8 cellular contexts compared by ENCODE assay signal in genomic region chr1:38026592-38027200, GRCh38. TPM values are rescaled to one million over a fixed set of nuclear protein-coding genes. Genes with fewer than 3 reads are reported as not detected.
A peak's percentile ranks its signal among the peaks of the same experiment; 100 is the strongest.
DNase-seq lines count a peak whose midpoint lies in the region; ATAC-seq, FAIRE-seq and TF ChIP-seq lines count a peak whose summit lies in the region.

No MANE protein-coding gene starts in this region.

- H4K20me1 ChIP-seq in GM23248 (ENCODE audit: insufficient read depth) (no peaks in the 10 kb centered on the region), OCI-LY3 (ENCODE audit: insufficient read depth, low read length) (no peaks in the 10 kb centered on the region)

- CTCF ChIA-PET in CD4-positive, alpha-beta memory T cell (lab: Charles Lee; ENCODE audit: partially characterized antibody), result interaction anchor here (0.6 to 4.0 kb wide), 9 partner anchors 9 to 1883 kb away, joined by 3 to 12 read pairs (median 4); no protein-coding TSS in a partner anchor

- H3K4me1 ChIP-seq in CD4-positive, alpha-beta memory T cell (ENCODE audit: insufficient read depth, low read length), result peaks cover 43% of the 10 kb centered on the region
- H3K4me1 ChIP-seq in GM23248 (ENCODE audit: insufficient read depth), result peaks cover 28% of the 10 kb centered on the region
- H3K4me1 ChIP-seq in OCI-LY3 (ENCODE audit: low read length), result peaks cover 81% of the 10 kb centered on the region

- peaks cover 25 to 44% of the 10 kb centered on the region in 2 donors for H3K36me3 Mint-ChIP-seq in CD4-positive, alpha-beta memory T cell

- no peaks in the 10 kb centered on the region for H3K9me3 Mint-ChIP-seq in CD4-positive, alpha-beta memory T cell

- no peaks in the 10 kb centered on the region for H3K9me2 ChIP-seq in GM23248 (ENCODE audit: insufficient read depth)

- POLR2A ChIA-PET in CD4-positive, alpha-beta memory T cell (lab: Charles Lee; ENCODE audit: partially characterized antibody), result interaction anchor here (1.3 kb wide), 1 partner anchor 13 kb away, joined by 3 read pairs; no protein-coding TSS in a partner anchor

- WGBS in GM23248 (ENCODE audit: low coverage in 1 of 2, low lambda C conversion rate in 2 of 2, missing lambda C conversion rate in 2 of 2), 2 experiments, result 90 to 91% methylated on average over 8 of the region's 8 CpGs

- H3K36me3 ChIP-seq in CD4-positive, alpha-beta memory T cell (ENCODE audit: insufficient read depth, low read length), result peaks cover 30% of the 10 kb centered on the region
- H3K36me3 ChIP-seq in GM23248 (ENCODE audit: low read depth) (peaks cover 32% of the 10 kb centered on the region), OCI-LY3 (replicated peaks; ENCODE audit: low read depth, low read length) (peaks cover 24% of the 10 kb centered on the region), bronchial epithelial cell (ENCODE audit: control insufficient read depth, insufficient read depth, low read length) (peaks cover 4% of the 10 kb centered on the region)

- H3K79me2 ChIP-seq in GM23248 (ENCODE audit: insufficient read depth), result no peaks in the 10 kb centered on the region
- peaks cover 64% of the 10 kb centered on the region for H3K79me2 ChIP-seq in OCI-LY3 (ENCODE audit: low read length)

- no peak for FAIRE-seq in bronchial epithelial cell (lab: Jason Lieb, UNC)

- H3K9ac ChIP-seq in GM23248, result no peak overlapping the region
- H3K9ac ChIP-seq in OCI-LY3 (ENCODE audit: low read length), result peak overlapping the region; percentile 98

- H3K27me3 ChIP-seq in CD4-positive, alpha-beta memory T cell (ENCODE audit: insufficient read depth, low read length), result no peaks in the 10 kb centered on the region
- no peaks in the 10 kb centered on the region for H3K27me3 ChIP-seq in GM23248 (replicated peaks; ENCODE audit: insufficient read depth)
- no peaks in the 10 kb centered on the region for H3K27me3 ChIP-seq in OCI-LY3 (ENCODE audit: low read depth, low read length)
- no peaks in the 10 kb centered on the region for H3K27me3 ChIP-seq in bronchial epithelial cell (ENCODE audit: control insufficient read depth, insufficient read depth, low read length)

- H3K27ac ChIP-seq in CD4-positive, alpha-beta memory T cell (ENCODE audit: low read depth, low read length), result no peak overlapping the region
- no peak overlapping the region for H3K27ac ChIP-seq in GM23248
- H3K27ac ChIP-seq in OCI-LY3 (ENCODE audit: low read length), result peak overlapping the region; percentile 100

- in situ Hi-C loops in GM23248 (cut with MboI), result loop anchor here (10.0 kb wide), 1 partner anchor 798 kb away; no protein-coding TSS in a partner anchor

- peak in 1 of 5 donors; percentile 46 for DNase-seq in CD4-positive, alpha-beta memory T cell
- DNase-seq in GM23248 (peak; percentile 70), bronchial epithelial cell (ENCODE audit: low read depth) (peak; percentile 79), lung microvascular endothelial cell (ENCODE audit: low read depth in 2 of 2) (peak; percentile 58 to 73)

- H3F3A ChIP-seq in GM23248 (ENCODE audit: insufficient read depth), result peaks cover 21% of the 10 kb centered on the region; the same call in 1 of the 2 replicates

- H3K9me3 ChIP-seq in CD4-positive, alpha-beta memory T cell (ENCODE audit: control insufficient read depth in 1 of 2, low read length in 2 of 2), result no peaks in the 10 kb centered on the region
- H3K9me3 ChIP-seq in GM23248 (ENCODE audit: low read depth) (no peaks in the 10 kb centered on the region), OCI-LY3 (ENCODE audit: insufficient read depth, low read length) (no peaks in the 10 kb centered on the region)

- no peak for ATAC-seq in HG03571 (IDR thresholded peaks at IDR 0.05; ENCODE audit: unreplicated experiment)
- no peak for ATAC-seq in GM19023 (IDR thresholded peaks at IDR 0.05; ENCODE audit: unreplicated experiment)
- no peak for ATAC-seq in HG02642 (IDR thresholded peaks at IDR 0.05; ENCODE audit: poor library complexity, unreplicated experiment)

- H3K4me3 ChIP-seq in CD4-positive, alpha-beta memory T cell (ENCODE audit: low read length in 2 of 2), result no peak overlapping the region
- no peak overlapping the region for H3K4me3 ChIP-seq in GM23248
- peak overlapping the region; percentile 72 for H3K4me3 ChIP-seq in OCI-LY3 (ENCODE audit: low read length)
- H3K4me3 ChIP-seq in bronchial epithelial cell (ENCODE audit: low read depth, low read length), result no peak overlapping the region

- H2AFZ ChIP-seq in GM23248 (no peak overlapping the region), OCI-LY3 (ENCODE audit: low read depth, low read length) (no peak overlapping the region)

- H3K4me1 Mint-ChIP-seq in CD4-positive, alpha-beta memory T cell, result peaks cover 16 to 47% (median 29%) of the 10 kb centered on the region in 4 donors

- H3K27ac Mint-ChIP-seq in CD4-positive, alpha-beta memory T cell, result peak overlapping the region in 4 of 7 donors; percentile 34 to 87 (median 61)

- no peak overlapping the region for H3K4me3 Mint-ChIP-seq in CD4-positive, alpha-beta memory T cell

- H3K4me2 ChIP-seq in GM23248 (ENCODE audit: unreplicated experiment) (no peak overlapping the region), OCI-LY3 (ENCODE audit: low read length) (peak overlapping the region; percentile 96)

- no peaks in the 10 kb centered on the region for H3K27me3 Mint-ChIP-seq in CD4-positive, alpha-beta memory T cell

- TF ChIP-seq CTCF in OCI-LY3 (IDR thresholded peaks at IDR 0.05; ENCODE audit: low read depth, low read length) (peak; percentile 72), bronchial epithelial cell (IDR thresholded peaks at IDR 0.05; ENCODE audit: insufficient read depth, low read length, severe bottlenecking) (peak; percentile 88)

- intact Hi-C loops in CD4-positive, alpha-beta memory T cell (cut with micrococcal nuclease), result loop anchor here (1.0 kb wide), 1 partner anchor 561 kb away; no protein-coding TSS in a partner anchor

RNA-seq across cellular contexts. Expression of gene UTP11, which starts 14.2 kb away (rescaled TPM):
- 10 to 100 TPM; 17.3 to 17.5 TPM for total RNA-seq in CD4-positive, alpha-beta memory T cell
- 10 to 100 TPM; 21.0 to 21.9 TPM for polyA plus RNA-seq in CD4-positive, alpha-beta memory T cell
- total RNA-seq in GM23248 (2014; rRNA removed; shearing (Covaris generic)), result 25.8 and 37.1 TPM in 2 replicates
- 51.0 and 54.3 TPM in 2 replicates for polyA plus RNA-seq in GM23248 (2016; fragmentation: Nextera tagmentation; extraction: Ambion mirVana)
- total RNA-seq in bronchial epithelial cell (20.5 and 20.9 TPM in 2 replicates), lung microvascular endothelial cell (26.4 and 26.6 TPM in 2 replicates)

RNA-seq across cellular contexts. Expression of gene POU3F1, which starts 19.9 kb away (rescaled TPM):
- total RNA-seq in CD4-positive, alpha-beta memory T cell, result under 1 TPM; 0.14 to 0.15 TPM
- polyA plus RNA-seq in CD4-positive, alpha-beta memory T cell, result under 1 TPM in 1 of 2 donors, not detected in 1; 0.08 TPM
- total RNA-seq in GM23248 (2014; rRNA removed; shearing (Covaris generic)), result not detected in 2 replicates
- polyA plus RNA-seq in GM23248 (2016; fragmentation: Nextera tagmentation; extraction: Ambion mirVana), result not detected in 2 replicates
- total RNA-seq in bronchial epithelial cell, result under 0.01 and 0.13 TPM in 2 replicates
- under 0.01 TPM in 1 of 2 replicates, not detected in the other for total RNA-seq in lung microvascular endothelial cell

RNA-seq across cellular contexts. Expression of gene FHL3, which starts 21.4 kb away (rescaled TPM):
- 1 to 10 TPM; 3.7 to 5.0 TPM for total RNA-seq in CD4-positive, alpha-beta memory T cell
- 1 to 10 TPM; 3.4 to 3.7 TPM for polyA plus RNA-seq in CD4-positive, alpha-beta memory T cell
- 26.9 and 31.7 TPM in 2 replicates for total RNA-seq in GM23248 (2014; rRNA removed; shearing (Covaris generic))
- polyA plus RNA-seq in GM23248 (2016; fragmentation: Nextera tagmentation; extraction: Ambion mirVana), result 44.4 and 48.0 TPM in 2 replicates
- total RNA-seq in bronchial epithelial cell, result 2.6 and 6.7 TPM in 2 replicates
- 7.7 and 12.4 TPM in 2 replicates for total RNA-seq in lung microvascular endothelial cell

RNA-seq across cellular contexts. Expression of gene SF3A3, which starts 36.9 kb away (rescaled TPM):
- total RNA-seq in CD4-positive, alpha-beta memory T cell, result 10 to 100 TPM; 74.0 to 74.6 TPM
- 100 to 1,000 TPM in 1 of 2 donors, 10 to 100 TPM in 1; 99.5 to 111 TPM for polyA plus RNA-seq in CD4-positive, alpha-beta memory T cell
- total RNA-seq in GM23248 (2014; rRNA removed; shearing (Covaris generic)), result 37.9 and 62.3 TPM in 2 replicates
- 63.4 and 72.3 TPM in 2 replicates for polyA plus RNA-seq in GM23248 (2016; fragmentation: Nextera tagmentation; extraction: Ambion mirVana)
- total RNA-seq in bronchial epithelial cell (83.2 and 90.6 TPM in 2 replicates), lung microvascular endothelial cell (48.8 and 59.9 TPM in 2 replicates)
